ENCODE assay signal across 11 cellular contexts in the genomic region with DNA sequence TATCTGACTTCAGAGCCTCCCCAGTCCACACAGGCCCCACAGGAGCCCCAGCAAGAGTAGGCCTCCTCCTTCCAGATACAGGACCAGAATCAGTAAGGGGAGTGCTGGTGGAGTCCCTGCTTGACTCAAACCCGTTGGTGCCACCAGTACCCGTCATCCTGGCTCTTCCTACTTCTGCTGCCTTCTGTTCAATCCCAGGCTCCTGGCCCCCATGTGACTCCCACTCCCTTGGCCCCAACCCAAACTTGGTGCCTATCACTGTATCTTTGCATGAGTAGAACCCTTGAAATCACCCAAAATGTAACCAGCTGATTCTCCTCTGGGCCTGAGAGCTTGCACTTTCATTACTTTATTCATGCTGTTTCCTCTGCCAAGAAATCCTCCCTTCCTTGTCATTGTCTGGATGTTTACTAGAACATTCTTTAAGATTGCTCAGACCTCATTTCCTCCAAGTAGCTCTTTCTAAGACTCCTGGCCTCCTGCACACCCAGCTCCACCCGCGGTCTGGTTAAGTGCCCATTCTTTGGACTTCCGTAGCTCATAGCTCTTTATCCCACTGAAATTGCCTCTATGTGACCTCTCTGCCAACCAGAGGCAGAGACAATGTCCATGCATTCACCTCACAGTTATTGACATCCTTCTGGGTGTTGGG. TPM values are rescaled to one million over a fixed set of nuclear protein-coding genes. Genes with fewer than 3 reads are reported as not detected.
DNase-seq lines count a peak whose midpoint lies in the region; ATAC-seq and TF ChIP-seq lines count a peak whose summit lies in the region.
"Had no signal": no experiment of that assay in that cellular context is flagged by ENCODE, and none has a peak within 500 bp of the region (broad histone marks: within the 10 kb centered on the region; RNA-seq: fewer than 3 reads in every experiment).

No MANE protein-coding gene starts in this region.

- H3K4me1 ChIP-seq in heart left ventricle (peaks cover 0 to 89% (median 7%) of the 10 kb centered on the region in 12 donors), esophagus (ENCODE audit: control insufficient read depth in 2 of 2, insufficient read depth in 2 of 2, low read length in 1 of 2) (peaks cover 0 to 5% of the 10 kb centered on the region in 2 donors), lung (ENCODE audit: control insufficient read depth in 2 of 2, insufficient read depth in 2 of 2, low read length in 2 of 2) (peaks cover 0 to 15% of the 10 kb centered on the region in 2 donors)
- H3K4me1 ChIP-seq: A549 had no signal

- DNase-seq in heart left ventricle: peak in 1 of 5 donors; percentile 51
- DNase-seq in cardiac septum (ENCODE audit: low spot score): no peak
- DNase-seq in lung (ENCODE audit: low spot score): no peak
- no peak for DNase-seq in epidermal melanocyte (ENCODE audit: insufficient read length, low spot score)
- DNase-seq in UCSD-AML1 (lab: John Stamatoyannopoulos, UW; ENCODE audit: unreplicated experiment): no peak
- DNase-seq: NCI-H146; stimulated activated CD4-positive, alpha-beta T cell treated with anti-CD3 and anti-CD28 coated beads, Interleukin-2, amount 100 ng/mL, for 24 hours had no signal

- H3K27me3 ChIP-seq in heart left ventricle (no peaks in the 10 kb centered on the region), esophagus (ENCODE audit: control insufficient read depth in 1 of 2, insufficient read depth in 2 of 2, low read length in 2 of 2) (no peaks in the 10 kb centered on the region), lung (ENCODE audit: control insufficient read depth, insufficient read depth) (no peaks in the 10 kb centered on the region)

- ATAC-seq in heart left ventricle (peak; percentile 47 to 87 (median 78)), lung (ENCODE audit: insufficient read depth, low FRiP score) (no peak), GM19397 (IDR thresholded peaks at IDR 0.05; ENCODE audit: unreplicated experiment) (no peak), HG02623 (IDR thresholded peaks at IDR 0.05; ENCODE audit: unreplicated experiment) (no peak)
- ATAC-seq: A549 had no signal

- H3K36me3 ChIP-seq in heart left ventricle (no peaks in the 10 kb centered on the region), esophagus (ENCODE audit: control insufficient read depth in 2 of 2, insufficient read depth in 2 of 2, low read length in 1 of 2) (no peaks in the 10 kb centered on the region), lung (ENCODE audit: control insufficient read depth in 2 of 2, insufficient read depth in 2 of 2, low read length in 2 of 2) (no peaks in the 10 kb centered on the region)

- WGBS in heart left ventricle, 4 donors: 55 to 72% (median 68%) methylated on average over 5 of the region's 5 CpGs
- WGBS in esophagus, 2 donors: 58 to 64% methylated on average over 5 of the region's 5 CpGs
- 55 to 73% methylated on average over 5 of the region's 5 CpGs for WGBS in lung, 2 donors

- no peak for TF ChIP-seq CTCF in heart left ventricle (IDR thresholded peaks at IDR 0.05)
- TF ChIP-seq CTCF in lung (IDR thresholded peaks at IDR 0.05; ENCODE audit: control extremely low read depth, extremely low read depth): no peak

- peaks cover 0 to 3% (median 0%) of the 10 kb centered on the region in 12 donors for H3K9me3 ChIP-seq in heart left ventricle
- no peaks in the 10 kb centered on the region for H3K9me3 ChIP-seq in esophagus (ENCODE audit: control insufficient read depth in 2 of 2, insufficient read depth in 1 of 2, low read depth in 1 of 2, low read length in 1 of 2)
- H3K9me3 ChIP-seq in lung (ENCODE audit: control insufficient read depth in 2 of 2, insufficient read depth in 1 of 2, low read length in 1 of 2): peaks cover 0 to 2% of the 10 kb centered on the region in 2 donors
- H3K9me3 ChIP-seq: A549 had no signal

- TF ChIP-seq POLR2A in heart left ventricle (IDR thresholded peaks at IDR 0.05): no peak

- intact Hi-C loops in heart left ventricle (cut with DNase I) (no loop called here), cardiac septum (cut with DNase I) (no loop called here)

- H3K27ac ChIP-seq in heart left ventricle (peak overlapping the region in 9 of 12 donors; percentile 7 to 87 (median 65)), esophagus (ENCODE audit: low read depth in 2 of 2, low read length in 1 of 2) (peak overlapping the region; percentile 81 to 85), lung (ENCODE audit: low read depth in 1 of 2, low read length in 1 of 2) (peak overlapping the region; percentile 47 to 72)
- H3K27ac ChIP-seq: A549 had no signal

- no peak overlapping the region for H3K4me3 ChIP-seq in heart left ventricle
- H3K4me3 ChIP-seq in esophagus (ENCODE audit: low read depth in 1 of 2, low read length in 2 of 2): no peak overlapping the region
- no peak overlapping the region for H3K4me3 ChIP-seq in lung
- H3K4me3 ChIP-seq: A549 had no signal

RNA-seq across cellular contexts. Expression of a gene that starts 15.7 kb away (rescaled TPM):
- 10 to 100 TPM in 2 of 9 donors, 1 to 10 TPM in 7; 1.5 to 23.5 (median 2.2) TPM for total RNA-seq in heart left ventricle
- polyA plus RNA-seq in heart left ventricle: 1 to 10 TPM in 1 of 2 donors, under 1 TPM in 1; 0.42 to 2.1 TPM
- total RNA-seq in cardiac septum: 2.2 TPM
- polyA plus RNA-seq in esophagus: 1 to 10 TPM; 2.4 to 3.1 TPM
- total RNA-seq in lung: 10 to 100 TPM in 1 of 2 donors, 1 to 10 TPM in 1; 9.3 to 37.3 TPM
- polyA plus RNA-seq in lung: 10 to 100 TPM in 1 of 2 donors, 1 to 10 TPM in 1; 7.7 to 93.6 TPM

Comparison
In these comparisons a context has a peak if more than half of its experiments do, and no peak if none do; other contexts are left out.
1. ATAC-seq: peak in heart left ventricle (4 of 4); none in lung (single experiment), GM19397 (single experiment) and HG02623 (single experiment).
2. Peak in every context shown above with its lines, with median percentiles within 50 percentile points of each other: H3K27ac ChIP-seq.